ENCODE assay signal across 19 cellular contexts in genomic region chr20:37361336-37361735, GRCh38.
"Had no signal": no experiment of that assay in that cellular context is flagged by ENCODE, and none has a peak within 500 bp of the region (broad histone marks: within the 10 kb centered on the region; RNA-seq: fewer than 3 reads in every experiment).

No MANE protein-coding gene starts in this region.

- H3K4me2 ChIP-seq: hepatocyte had no signal

- DNase-seq: activated CD4-positive, alpha-beta memory T cell treated with anti-CD3 and anti-CD28 coated beads for 36 hours; activated CD8-positive, alpha-beta memory T cell treated with anti-CD3 and anti-CD28 coated beads, Interleukin-2, amount 10 ng/mL, durations not matched to agents 7 days and 5 days; activated gamma-delta T cell treated with Interleukin-2 at 50 U/mL for 16 hours; activated T-cell treated with anti-CD3 and anti-CD28 coated beads, Interleukin-2, amount 50 U/mL, for 1 hour; amniotic stem cell; caudate nucleus; cortex of kidney; effector CD4-positive, alpha-beta T cell; esophagus squamous epithelium; naive B cell; stimulated activated CD4-positive, alpha-beta T cell treated with anti-CD3 and anti-CD28 coated beads, Interleukin-15, amount 100 ng/mL, for 24 hours; stimulated activated CD4-positive, alpha-beta T cell treated with anti-CD3 and anti-CD28 coated beads, Interleukin-4, amount 100 ng/mL, for 1 hour had no signal

- H3K4me3 ChIP-seq: body of pancreas, esophagus squamous epithelium, hepatocyte had no signal

- H3K9me3 ChIP-seq: body of pancreas, esophagus squamous epithelium, neutrophil had no signal

- ATAC-seq: activated CD8-positive, alpha-beta memory T cell treated with anti-CD3 and anti-CD28 coated beads, Interleukin-2, amount 10 ng/mL, durations not matched to agents 7 days and 5 days; body of pancreas; left lobe of liver; T-cell had no signal

- H3K36me3 ChIP-seq: neutrophil had no signal

- FAIRE-seq: endothelial cell of umbilical vein, keratinocyte had no signal

- H3K27ac ChIP-seq: body of pancreas, esophagus squamous epithelium, hepatocyte, neutrophil had no signal

- H3K27me3 ChIP-seq: body of pancreas, esophagus squamous epithelium, hepatocyte had no signal

- H2AFZ ChIP-seq: hepatocyte had no signal
